Comparison of ENCODE assay signal across 8 cellular contexts in the genomic region with DNA sequence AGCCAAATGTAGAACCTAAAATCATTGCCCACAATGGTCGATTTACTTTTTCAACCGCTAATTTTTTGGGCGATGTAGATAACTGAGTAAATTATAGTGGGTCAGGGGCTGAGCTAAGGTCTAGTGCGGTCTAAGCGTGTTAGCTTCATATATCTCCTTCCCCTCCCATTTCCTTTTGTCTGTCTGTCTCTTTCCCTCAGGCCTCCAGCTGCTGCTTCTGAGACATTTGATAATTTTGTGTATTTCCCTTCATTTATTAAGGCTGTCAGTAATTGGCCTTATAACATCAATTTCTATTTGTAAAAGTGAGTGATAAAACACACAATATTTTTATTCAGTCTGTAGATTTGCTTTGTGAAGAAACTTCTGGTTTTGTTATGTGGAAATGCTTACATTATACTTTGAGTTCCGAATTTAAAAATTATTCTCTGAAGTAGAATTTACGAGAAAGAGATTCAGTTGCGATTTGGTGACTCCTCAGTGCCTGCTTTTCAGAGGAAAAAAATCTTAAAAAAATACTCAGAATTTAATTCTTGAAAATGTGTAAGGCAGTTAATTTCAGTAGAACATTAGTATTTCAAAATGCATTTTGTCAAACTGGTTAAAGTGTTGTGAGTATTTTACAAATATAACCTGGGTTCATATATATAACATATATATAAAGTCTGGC. TPM values are rescaled to one million over a fixed set of nuclear protein-coding genes. Genes with fewer than 3 reads are reported as not detected.
DNase-seq lines count a peak whose midpoint lies in the region; ATAC-seq and TF ChIP-seq lines count a peak whose summit lies in the region.

No MANE protein-coding gene starts in this region.

- intact Hi-C loops in stomach (cut with DNase I; ENCODE audit: low total_unique reads): no loop called here

- H3K27ac Mint-ChIP-seq in T-cell (peak overlapping the region; percentile 19 to 36), glutamatergic neuron (ENCODE audit: unreplicated experiment) (peak overlapping the region; percentile 74)

- CTCF ChIA-PET in T-cell (lab: Charles Lee): no interaction called here

- TF ChIP-seq POLR2A in stomach (IDR thresholded peaks at IDR 0.05): no peak

- H3K4me1 ChIP-seq in stomach: peaks cover 0 to 41% (median 24%) of the 10 kb centered on the region in 4 donors

- peaks cover 17 to 22% (median 19%) of the 10 kb centered on the region in 3 donors for H3K4me1 Mint-ChIP-seq in T-cell
- H3K4me1 Mint-ChIP-seq in glutamatergic neuron (ENCODE audit: low read depth, unreplicated experiment): no peaks in the 10 kb centered on the region

- H3K36me3 ChIP-seq in stomach: no peaks in the 10 kb centered on the region

- H3K4me3 Mint-ChIP-seq in T-cell (peak overlapping the region; percentile 75 to 86 (median 80)), glutamatergic neuron (ENCODE audit: unreplicated experiment) (peak overlapping the region; percentile 88)

- 29 to 44% (median 35%) methylated on average over 8 of the region's 8 CpGs for WGBS in stomach, 5 donors

- H3K9me3 Mint-ChIP-seq in T-cell (no peaks in the 10 kb centered on the region), glutamatergic neuron (ENCODE audit: unreplicated experiment) (peaks cover 11% of the 10 kb centered on the region)

- H3K27me3 ChIP-seq in stomach: no peaks in the 10 kb centered on the region

- DNase-seq in SKM-1 treated with dmso at 0.1 percent for 144 hours (lab: John Stamatoyannopoulos, UW; ENCODE audit: unreplicated experiment) (peak; percentile 38), SKM-1 (lab: John Stamatoyannopoulos, UW; ENCODE audit: unreplicated experiment) (no peak), T-cell (no peak), glutamatergic neuron (no peak), stomach (no peak), DMS153 (lab: John Stamatoyannopoulos, UW) (no peak), COLO829 (ENCODE audit: low spot score) (no peak), omental fat pad (ENCODE audit: low spot score) (no peak)

- peak overlapping the region in 4 of 5 donors; percentile 81 to 92 (median 89) for H3K27ac ChIP-seq in stomach

- TF ChIP-seq EP300 in stomach (IDR thresholded peaks at IDR 0.05): no peak

- H3K36me3 Mint-ChIP-seq in T-cell: no peaks in the 10 kb centered on the region
- no peaks in the 10 kb centered on the region for H3K36me3 Mint-ChIP-seq in glutamatergic neuron (ENCODE audit: unreplicated experiment)

- peak overlapping the region; percentile 89 to 99 (median 96) for H3K4me3 ChIP-seq in stomach

- TF ChIP-seq CTCF in glutamatergic neuron (IDR thresholded peaks at IDR 0.05; ENCODE audit: partially characterized antibody, unreplicated experiment): no peak
- TF ChIP-seq CTCF in stomach (IDR thresholded peaks at IDR 0.05): no peak
- TF ChIP-seq CTCF in omental fat pad (IDR thresholded peaks at IDR 0.05): no peak

- H3K9me3 ChIP-seq in stomach: no peaks in the 10 kb centered on the region

- peaks cover 0 to 8% of the 10 kb centered on the region in 2 donors for H3K27me3 Mint-ChIP-seq in T-cell
- H3K27me3 Mint-ChIP-seq in glutamatergic neuron (ENCODE audit: unreplicated experiment): peaks cover 4% of the 10 kb centered on the region

- POLR2A ChIA-PET in T-cell (lab: Charles Lee): interaction anchor here in 1 of 2 donors (0.5 kb wide), 1 partner anchor 32 kb away, joined by 3 read pairs; no protein-coding TSS in a partner anchor

- ATAC-seq in T-cell (replicated peaks in 1 of 4): no peak
- ATAC-seq in omental fat pad (ENCODE audit: low FRiP score): no peak

RNA-seq across cellular contexts. Expression of a gene that starts 1.4 kb away (rescaled TPM):
- total RNA-seq in T-cell (1 to 10 TPM; 1.4 to 2.4 (median 1.9) TPM), glutamatergic neuron (ENCODE audit: unreplicated experiment) (11.0 TPM), stomach (1 to 10 TPM in 4 of 5 donors, under 1 TPM in 1; 0.29 to 8.4 (median 1.9) TPM), omental fat pad (10 to 100 TPM in 1 of 4 donors, 1 to 10 TPM in 3; 7.0 to 11.9 (median 8.8) TPM)
- polyA plus RNA-seq in stomach: 1 to 10 TPM in 2 of 3 donors, under 1 TPM in 1; 0.65 to 1.1 (median 1.1) TPM
